Comparison of ENCODE assay signal across 19 cellular contexts in the genomic region with DNA sequence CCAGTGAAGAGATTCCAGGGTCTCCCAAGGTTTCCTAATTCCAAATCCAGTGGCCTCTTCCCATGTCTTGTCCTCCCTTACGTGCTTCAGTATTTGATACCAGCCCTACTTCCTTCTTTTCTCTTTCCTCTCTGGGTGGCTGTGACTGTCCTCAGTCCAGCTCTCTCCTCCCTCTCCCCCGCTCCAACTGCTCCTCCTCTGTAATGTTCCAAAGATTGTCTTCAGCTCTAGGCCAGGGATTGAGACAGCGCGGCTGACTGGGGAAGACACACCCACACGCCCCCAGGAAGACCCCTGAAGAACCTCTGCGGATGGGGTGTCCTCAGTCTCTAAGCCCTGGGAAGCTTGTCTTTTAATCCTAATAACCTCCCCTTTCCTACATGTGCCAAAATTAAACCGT. TPM values are rescaled to one million over a fixed set of nuclear protein-coding genes. Genes with fewer than 3 reads are reported as not detected.
A peak's percentile ranks its signal among the peaks of the same experiment; 100 is the strongest.
DNase-seq lines count a peak whose midpoint lies in the region; FAIRE-seq and TF ChIP-seq lines count a peak whose summit lies in the region.
"Had no signal": no experiment of that assay in that cellular context is flagged by ENCODE, and none has a peak within 500 bp of the region (broad histone marks: within the 10 kb centered on the region; RNA-seq: fewer than 3 reads in every experiment).

No MANE protein-coding gene starts in this region.

- CTCF ChIA-PET in PC-9 (lab: Charles Lee) = no interaction called here

- no peak for FAIRE-seq in GM19239 (lab: Jason Lieb, UNC)
- FAIRE-seq: colon, keratinocyte had no signal

- H4K20me1 ChIP-seq in PC-9 (ENCODE audit: insufficient read depth) = no peaks in the 10 kb centered on the region

- H3K9me2 ChIP-seq in PC-9 (ENCODE audit: insufficient read depth) = no peaks in the 10 kb centered on the region

- WGBS in thyroid gland, 2 donors = 66 to 80% methylated on average over 7 of the region's 7 CpGs

- BruUV-seq in PC-9 (replicated peaks; lab: Mats Ljungman, UMichigan) = no TSS peak

- H3K4me2 ChIP-seq in PC-9 = peak overlapping the region; percentile 43; the same call in 1 of the 2 replicates

- H3K27ac ChIP-seq in PC-9 (no peak overlapping the region), dorsolateral prefrontal cortex (peak overlapping the region in 57 of 59 donors; percentile 40 to 95 (median 85)), muscle layer of duodenum (ENCODE audit: low read length) (peak overlapping the region; percentile 74), tibial artery (no peak overlapping the region), thyroid gland (peak overlapping the region in 1 of 3 donors; percentile 24)
- H3K27ac ChIP-seq: SK-N-MC had no signal

- H3K36me3 ChIP-seq in PC-9 (ENCODE audit: low read depth) (no peaks in the 10 kb centered on the region), muscle layer of duodenum (ENCODE audit: control insufficient read depth in 1 of 2, insufficient read depth in 2 of 2, low read length in 2 of 2) (no peaks in the 10 kb centered on the region), tibial artery (no peaks in the 10 kb centered on the region), thyroid gland (no peaks in the 10 kb centered on the region)

- intact Hi-C loops in PC-9 (cut with micrococcal nuclease; ENCODE audit: unreplicated experiment) = no loop called here
- intact Hi-C loops in dorsolateral prefrontal cortex (cut with DNase I) = no loop called here
- intact Hi-C loops in tibial artery (cut with DNase I; ENCODE audit: low total_unique reads) = no loop called here
- intact Hi-C loops in thyroid gland (cut with DNase I) = no loop called here

- H3F3A ChIP-seq in PC-9 (ENCODE audit: insufficient read depth, low read depth) = peaks cover 18% of the 10 kb centered on the region; the same call in 1 of the 2 replicates

- peaks cover 14% of the 10 kb centered on the region for H3K4me1 ChIP-seq in PC-9 (replicated peaks; ENCODE audit: insufficient read depth)
- peaks cover 0 to 3% of the 10 kb centered on the region in 2 donors for H3K4me1 ChIP-seq in muscle layer of duodenum (ENCODE audit: control insufficient read depth in 1 of 2, insufficient read depth in 2 of 2, low read length in 2 of 2)
- H3K4me1 ChIP-seq in tibial artery = no peaks in the 10 kb centered on the region
- no peaks in the 10 kb centered on the region for H3K4me1 ChIP-seq in thyroid gland

- no peak for TF ChIP-seq POLR2A in thyroid gland (IDR thresholded peaks at IDR 0.05)

- POLR2A ChIA-PET in PC-9 (lab: Charles Lee; ENCODE audit: unreplicated experiment) = no interaction called here

- no peak overlapping the region for H3K4me3 ChIP-seq in PC-9
- peak overlapping the region in 2 of 59 donors; percentile 22 to 28 for H3K4me3 ChIP-seq in dorsolateral prefrontal cortex
- no peak overlapping the region for H3K4me3 ChIP-seq in muscle layer of duodenum (ENCODE audit: low read depth in 1 of 2, low read length in 2 of 2)
- H3K4me3 ChIP-seq in tibial artery = no peak overlapping the region
- no peak overlapping the region for H3K4me3 ChIP-seq in thyroid gland (replicated peaks in 1 of 3)
- H3K4me3 ChIP-seq: SK-N-MC had no signal

- TF ChIP-seq CTCF in PC-9 (conservative IDR thresholded peaks at IDR 0.05) (no peak), dorsolateral prefrontal cortex (IDR thresholded peaks at IDR 0.05 in 54 of 56, conservative IDR thresholded peaks at IDR 0.05 in 2 of 56; ENCODE audit: low read depth in 1 of 56, partially characterized antibody in 56 of 56) (no peak), tibial artery (IDR thresholded peaks at IDR 0.05) (no peak), GM10266 (IDR thresholded peaks at IDR 0.05; ENCODE audit: control insufficient read depth, insufficient read depth, low read depth, missing control alignments) (no peak), thyroid gland (IDR thresholded peaks at IDR 0.05) (no peak)

- DNase-seq in PC-9 (no peak), dorsolateral prefrontal cortex (peak in 1 of 10 donors; percentile 51), tibial artery (peak; percentile 22 to 42), GM10266 (ENCODE audit: extremely low spot score) (no peak), thyroid gland (no peak), GM19239 (ENCODE audit: insufficient read length, low spot score) (no peak)
- DNase-seq: activated CD4-positive, alpha-beta memory T cell treated with anti-CD3 and anti-CD28 coated beads for 36 hours; GOT3; head of caudate nucleus; IMR-90; naive B cell; NCI-H1105 treated with DMSO at 0.1 percent for 48 hours; NCI-H226; stimulated activated CD4-positive, alpha-beta T cell treated with anti-CD3 and anti-CD28 coated beads, Interleukin-4, amount 100 ng/mL, for 24 hours had no signal

- no peaks in the 10 kb centered on the region for H3K9me3 ChIP-seq in PC-9 (ENCODE audit: insufficient read depth, low read depth)
- no peaks in the 10 kb centered on the region for H3K9me3 ChIP-seq in muscle layer of duodenum (ENCODE audit: control insufficient read depth in 1 of 2, low read length in 2 of 2)
- no peaks in the 10 kb centered on the region for H3K9me3 ChIP-seq in tibial artery
- H3K9me3 ChIP-seq in thyroid gland = no peaks in the 10 kb centered on the region

- no peak overlapping the region for H2AFZ ChIP-seq in PC-9

- H3K27me3 ChIP-seq in PC-9 (ENCODE audit: insufficient read depth, low read depth) (no peaks in the 10 kb centered on the region), dorsolateral prefrontal cortex (peaks cover 0 to 6% (median 0%) of the 10 kb centered on the region in 45 donors), muscle layer of duodenum (ENCODE audit: low read depth, low read length) (peaks cover 3% of the 10 kb centered on the region), tibial artery (peaks cover 0 to 44% of the 10 kb centered on the region in 2 donors), thyroid gland (no peaks in the 10 kb centered on the region)

- H3K79me2 ChIP-seq in PC-9 (ENCODE audit: low read depth) = no peaks in the 10 kb centered on the region

RNA-seq across cellular contexts. Expression of a gene that starts 2.3 kb away (rescaled TPM):
- total RNA-seq in PC-9 (2021) (not detected in 2 replicates), dorsolateral prefrontal cortex (under 1 TPM in 42 of 120 experiments, not detected in 78; 0.10 to 0.56 (median 0.18) TPM), thyroid gland (not detected)
- total RNA-seq: activated CD4-positive, alpha-beta memory T cell treated with anti-CD3 and anti-CD28 coated beads for 36 hours; activated T-helper 17 cell treated with anti-CD3 and anti-CD28 coated beads, Interleukin-2, amount 50 U/mL, for 72 hours; IMR-90 had no signal

RNA-seq across cellular contexts. Expression of a gene that starts 53.1 kb away (rescaled TPM):
- total RNA-seq in PC-9 (2021) (0.57 and 0.83 TPM in 2 replicates), dorsolateral prefrontal cortex (1 to 10 TPM in 57 of 120 experiments, under 1 TPM in 57, not detected in 6; 0.31 to 4.0 (median 1.0) TPM), thyroid gland (1 to 10 TPM in 1 of 4 donors, not detected in 3; 1.4 TPM)

Comparison
In these comparisons a context has a peak if more than half of its experiments do, and no peak if none do; other contexts are left out.
1. DNase-seq: peak in tibial artery (2 of 2); none in PC-9 (0 of 2), GM10266 (single experiment), thyroid gland (0 of 2) and GM19239 (single experiment).
2. H3K27ac ChIP-seq: peak in dorsolateral prefrontal cortex (57 of 59) and muscle layer of duodenum (single experiment); none in PC-9 (single experiment) and tibial artery (0 of 2).